Comparison of ENCODE assay signal across 1 cellular context in genomic region chr5:176447538-176447981, GRCh38.
TF ChIP-seq lines count a peak whose summit lies in the region.

No MANE protein-coding gene starts in this region.

TF ChIP-seq in K562, 482 proteins besides CTCF, POLR2A, EP300 and RAD21 (continued from another document and continues in another):
- TF ChIP-seq, protein P1, sequence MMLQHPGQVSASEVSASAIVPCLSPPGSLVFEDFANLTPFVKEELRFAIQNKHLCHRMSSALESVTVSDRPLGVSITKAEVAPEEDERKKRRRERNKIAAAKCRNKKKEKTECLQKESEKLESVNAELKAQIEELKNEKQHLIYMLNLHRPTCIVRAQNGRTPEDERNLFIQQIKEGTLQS (IDR thresholded peaks at IDR 0.05) = no peak
- TF ChIP-seq, protein P1 (CRISPR knock-in tag; conservative IDR thresholded peaks at IDR 0.05) = no peak
- no peak for TF ChIP-seq HINFP (tag; conservative IDR thresholded peaks at IDR 0.05; ENCODE audit: low read depth)
- TF ChIP-seq MCM3 (IDR thresholded peaks at IDR 0.05) = no peak
- TF ChIP-seq RB1 (IDR thresholded peaks at IDR 0.05; ENCODE audit: low read depth) = peak; percentile 52; the same call in 1 of the 2 replicates
- no peak for TF ChIP-seq ZNF778 (CRISPR knock-in tag; IDR thresholded peaks at IDR 0.05)
- no peak for TF ChIP-seq ZNF324 (CRISPR knock-in tag; IDR thresholded peaks at IDR 0.05)
- TF ChIP-seq ZBTB8A (IDR thresholded peaks at IDR 0.05; ENCODE audit: partially characterized antibody) = no peak
- TF ChIP-seq BRCA1 (IDR thresholded peaks at IDR 0.05) = no peak
- TF ChIP-seq BRCA1 (CRISPR knock-in tag; IDR thresholded peaks at IDR 0.05) = no peak
- no peak for TF ChIP-seq XRCC4 (IDR thresholded peaks at IDR 0.05; ENCODE audit: extremely low read depth, insufficient read depth, insufficient read length)
- TF ChIP-seq FOS (IDR thresholded peaks at IDR 0.05; ENCODE audit: extremely low read depth, insufficient read length) = no peak
- no peak for TF ChIP-seq DPF2 (IDR thresholded peaks at IDR 0.05)
- TF ChIP-seq CBFA2T3 (IDR thresholded peaks at IDR 0.05) = no peak
- no peak for TF ChIP-seq ILK (tag; IDR thresholded peaks at IDR 0.05; ENCODE audit: borderline replicate concordance, low read depth)
- TF ChIP-seq ZNF431 (CRISPR knock-in tag; IDR thresholded peaks at IDR 0.05) = 0 out of 2 replicates have a peak, but pooled peaks have one; percentile 32
- TF ChIP-seq, protein P2, sequence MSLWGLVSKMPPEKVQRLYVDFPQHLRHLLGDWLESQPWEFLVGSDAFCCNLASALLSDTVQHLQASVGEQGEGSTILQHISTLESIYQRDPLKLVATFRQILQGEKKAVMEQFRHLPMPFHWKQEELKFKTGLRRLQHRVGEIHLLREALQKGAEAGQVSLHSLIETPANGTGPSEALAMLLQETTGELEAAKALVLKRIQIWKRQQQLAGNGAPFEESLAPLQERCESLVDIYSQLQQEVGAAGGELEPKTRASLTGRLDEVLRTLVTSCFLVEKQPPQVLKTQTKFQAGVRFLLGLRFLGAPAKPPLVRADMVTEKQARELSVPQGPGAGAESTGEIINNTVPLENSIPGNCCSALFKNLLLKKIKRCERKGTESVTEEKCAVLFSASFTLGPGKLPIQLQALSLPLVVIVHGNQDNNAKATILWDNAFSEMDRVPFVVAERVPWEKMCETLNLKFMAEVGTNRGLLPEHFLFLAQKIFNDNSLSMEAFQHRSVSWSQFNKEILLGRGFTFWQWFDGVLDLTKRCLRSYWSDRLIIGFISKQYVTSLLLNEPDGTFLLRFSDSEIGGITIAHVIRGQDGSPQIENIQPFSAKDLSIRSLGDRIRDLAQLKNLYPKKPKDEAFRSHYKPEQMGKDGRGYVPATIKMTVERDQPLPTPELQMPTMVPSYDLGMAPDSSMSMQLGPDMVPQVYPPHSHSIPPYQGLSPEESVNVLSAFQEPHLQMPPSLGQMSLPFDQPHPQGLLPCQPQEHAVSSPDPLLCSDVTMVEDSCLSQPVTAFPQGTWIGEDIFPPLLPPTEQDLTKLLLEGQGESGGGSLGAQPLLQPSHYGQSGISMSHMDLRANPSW (CRISPR knock-in tag; IDR thresholded peaks at IDR 0.05) = 0 out of 2 replicates have a peak, but pooled peaks have one; percentile 9
- TF ChIP-seq GTF2F1 (IDR thresholded peaks at IDR 0.05; ENCODE audit: low read depth, low read length) = no peak
- TF ChIP-seq SRSF7 (optimal IDR thresholded peaks at IDR 0.05; ENCODE audit: low read depth, low read length) = no peak
- no peak for TF ChIP-seq THRAP3 (IDR thresholded peaks at IDR 0.05; ENCODE audit: borderline replicate concordance)
- TF ChIP-seq, protein P3, sequence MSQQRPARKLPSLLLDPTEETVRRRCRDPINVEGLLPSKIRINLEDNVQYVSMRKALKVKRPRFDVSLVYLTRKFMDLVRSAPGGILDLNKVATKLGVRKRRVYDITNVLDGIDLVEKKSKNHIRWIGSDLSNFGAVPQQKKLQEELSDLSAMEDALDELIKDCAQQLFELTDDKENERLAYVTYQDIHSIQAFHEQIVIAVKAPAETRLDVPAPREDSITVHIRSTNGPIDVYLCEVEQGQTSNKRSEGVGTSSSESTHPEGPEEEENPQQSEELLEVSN (IDR thresholded peaks at IDR 0.05; ENCODE audit: borderline replicate concordance in 1 of 2, extremely low read depth in 1 of 2, insufficient read depth in 1 of 2, insufficient read length in 1 of 2, low read depth in 1 of 2, low read length in 1 of 2, poor library complexity in 1 of 2, severe bottlenecking in 1 of 2) = peak; percentile 12 to 40
- no peak for TF ChIP-seq ZNF384 (IDR thresholded peaks at IDR 0.05; ENCODE audit: low read depth, low read length)
- TF ChIP-seq PHF20 (IDR thresholded peaks at IDR 0.05; ENCODE audit: partially characterized antibody) = peak; percentile 21
- no peak for TF ChIP-seq HNRNPH1 (optimal IDR thresholded peaks at IDR 0.05; ENCODE audit: low read depth, low read length)
- TF ChIP-seq ZBTB26 (CRISPR knock-in tag; IDR thresholded peaks at IDR 0.05) = no peak
- peak; percentile 44; the same call in 1 of the 2 replicates for TF ChIP-seq L3MBTL2 (IDR thresholded peaks at IDR 0.05)
- no peak for TF ChIP-seq TCFL5 (CRISPR knock-in tag; conservative IDR thresholded peaks at IDR 0.05)
- no peak; the same call in 1 of the 2 replicates for TF ChIP-seq SREBF2 (CRISPR knock-in tag; IDR thresholded peaks at IDR 0.05)
- no peak for TF ChIP-seq ZNF583 (CRISPR knock-in tag; IDR thresholded peaks at IDR 0.05)
- no peak for TF ChIP-seq ZKSCAN3 (CRISPR knock-in tag; IDR thresholded peaks at IDR 0.05)
- no peak for TF ChIP-seq ZFPM2 (CRISPR knock-in tag; IDR thresholded peaks at IDR 0.05)
- peak; percentile 63; the same call in 1 of the 2 replicates for TF ChIP-seq SMARCE1 (IDR thresholded peaks at IDR 0.05)
- no peak for TF ChIP-seq RBM34 (IDR thresholded peaks at IDR 0.05; ENCODE audit: borderline replicate concordance, insufficient read depth, low read length)
- TF ChIP-seq RCOR1 (IDR thresholded peaks at IDR 0.05; ENCODE audit: borderline replicate concordance in 1 of 2, low read depth in 2 of 2, low read length in 2 of 2) = no peak
- TF ChIP-seq MECOM (CRISPR knock-in tag; IDR thresholded peaks at IDR 0.05) = no peak
- no peak for TF ChIP-seq GATA2 (CRISPR knock-in tag; IDR thresholded peaks at IDR 0.05)
- no peak for TF ChIP-seq YBX1 (IDR thresholded peaks at IDR 0.05)
- no peak for TF ChIP-seq SOX6 (IDR thresholded peaks at IDR 0.05)
- no peak for TF ChIP-seq ZNF551 (CRISPR knock-in tag; IDR thresholded peaks at IDR 0.05)
- TF ChIP-seq LEF1 (IDR thresholded peaks at IDR 0.05) = no peak
- TF ChIP-seq, protein P4, sequence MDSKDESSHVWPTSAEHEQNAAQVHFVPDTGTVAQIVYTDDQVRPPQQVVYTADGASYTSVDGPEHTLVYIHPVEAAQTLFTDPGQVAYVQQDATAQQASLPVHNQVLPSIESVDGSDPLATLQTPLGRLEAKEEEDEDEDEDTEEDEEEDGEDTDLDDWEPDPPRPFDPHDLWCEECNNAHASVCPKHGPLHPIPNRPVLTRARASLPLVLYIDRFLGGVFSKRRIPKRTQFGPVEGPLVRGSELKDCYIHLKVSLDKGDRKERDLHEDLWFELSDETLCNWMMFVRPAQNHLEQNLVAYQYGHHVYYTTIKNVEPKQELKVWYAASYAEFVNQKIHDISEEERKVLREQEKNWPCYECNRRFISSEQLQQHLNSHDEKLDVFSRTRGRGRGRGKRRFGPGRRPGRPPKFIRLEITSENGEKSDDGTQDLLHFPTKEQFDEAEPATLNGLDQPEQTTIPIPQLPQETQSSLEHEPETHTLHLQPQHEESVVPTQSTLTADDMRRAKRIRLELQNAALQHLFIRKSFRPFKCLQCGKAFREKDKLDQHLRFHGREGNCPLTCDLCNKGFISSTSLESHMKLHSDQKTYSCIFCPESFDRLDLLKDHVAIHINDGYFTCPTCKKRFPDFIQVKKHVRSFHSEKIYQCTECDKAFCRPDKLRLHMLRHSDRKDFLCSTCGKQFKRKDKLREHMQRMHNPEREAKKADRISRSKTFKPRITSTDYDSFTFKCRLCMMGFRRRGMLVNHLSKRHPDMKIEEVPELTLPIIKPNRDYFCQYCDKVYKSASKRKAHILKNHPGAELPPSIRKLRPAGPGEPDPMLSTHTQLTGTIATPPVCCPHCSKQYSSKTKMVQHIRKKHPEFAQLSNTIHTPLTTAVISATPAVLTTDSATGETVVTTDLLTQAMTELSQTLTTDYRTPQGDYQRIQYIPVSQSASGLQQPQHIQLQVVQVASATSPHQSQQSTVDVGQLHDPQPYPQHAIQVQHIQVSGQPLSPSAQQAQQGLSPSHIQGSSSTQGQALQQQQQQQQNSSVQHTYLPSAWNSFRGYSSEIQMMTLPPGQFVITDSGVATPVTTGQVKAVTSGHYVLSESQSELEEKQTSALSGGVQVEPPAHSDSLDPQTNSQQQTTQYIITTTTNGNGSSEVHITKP (IDR thresholded peaks at IDR 0.05; ENCODE audit: partially characterized antibody) = no peak
- TF ChIP-seq FOXJ2 (tag; IDR thresholded peaks at IDR 0.05) = no peak
- TF ChIP-seq ZNF12 (CRISPR knock-in tag; IDR thresholded peaks at IDR 0.05) = 0 out of 2 replicates have a peak, but pooled peaks have one; percentile 23
- TF ChIP-seq NR2F6 (CRISPR knock-in tag; IDR thresholded peaks at IDR 0.05) = no peak
- no peak for TF ChIP-seq ZC3H4 (CRISPR knock-in tag; IDR thresholded peaks at IDR 0.05; ENCODE audit: borderline replicate concordance)
- no peak for TF ChIP-seq HOXB6 (CRISPR knock-in tag; IDR thresholded peaks at IDR 0.05; ENCODE audit: borderline replicate concordance)
- no peak for TF ChIP-seq ZNF253 (CRISPR knock-in tag; conservative IDR thresholded peaks at IDR 0.05)
- TF ChIP-seq DNMT1 (IDR thresholded peaks at IDR 0.05) = no peak
- no peak for TF ChIP-seq HMBOX1 (IDR thresholded peaks at IDR 0.05)
- TF ChIP-seq LCOR (CRISPR knock-in tag; IDR thresholded peaks at IDR 0.05) = no peak
- TF ChIP-seq SMC3 (conservative IDR thresholded peaks at IDR 0.05; ENCODE audit: insufficient read depth, low read depth, low read length) = 0 out of 2 replicates have a peak, but pooled peaks have one; percentile 4
- TF ChIP-seq ATF1 (CRISPR knock-in tag; IDR thresholded peaks at IDR 0.05) = no peak
- TF ChIP-seq ATF1 (tag; IDR thresholded peaks at IDR 0.05) = no peak
- TF ChIP-seq ZKSCAN8 (CRISPR knock-in tag; IDR thresholded peaks at IDR 0.05) = no peak
- peak; percentile 53; the same call in 1 of the 2 replicates for TF ChIP-seq ZNF263 (CRISPR knock-in tag; IDR thresholded peaks at IDR 0.05; ENCODE audit: borderline replicate concordance)
- TF ChIP-seq, protein P5, sequence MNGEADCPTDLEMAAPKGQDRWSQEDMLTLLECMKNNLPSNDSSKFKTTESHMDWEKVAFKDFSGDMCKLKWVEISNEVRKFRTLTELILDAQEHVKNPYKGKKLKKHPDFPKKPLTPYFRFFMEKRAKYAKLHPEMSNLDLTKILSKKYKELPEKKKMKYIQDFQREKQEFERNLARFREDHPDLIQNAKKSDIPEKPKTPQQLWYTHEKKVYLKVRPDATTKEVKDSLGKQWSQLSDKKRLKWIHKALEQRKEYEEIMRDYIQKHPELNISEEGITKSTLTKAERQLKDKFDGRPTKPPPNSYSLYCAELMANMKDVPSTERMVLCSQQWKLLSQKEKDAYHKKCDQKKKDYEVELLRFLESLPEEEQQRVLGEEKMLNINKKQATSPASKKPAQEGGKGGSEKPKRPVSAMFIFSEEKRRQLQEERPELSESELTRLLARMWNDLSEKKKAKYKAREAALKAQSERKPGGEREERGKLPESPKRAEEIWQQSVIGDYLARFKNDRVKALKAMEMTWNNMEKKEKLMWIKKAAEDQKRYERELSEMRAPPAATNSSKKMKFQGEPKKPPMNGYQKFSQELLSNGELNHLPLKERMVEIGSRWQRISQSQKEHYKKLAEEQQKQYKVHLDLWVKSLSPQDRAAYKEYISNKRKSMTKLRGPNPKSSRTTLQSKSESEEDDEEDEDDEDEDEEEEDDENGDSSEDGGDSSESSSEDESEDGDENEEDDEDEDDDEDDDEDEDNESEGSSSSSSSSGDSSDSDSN (IDR thresholded peaks at IDR 0.05; ENCODE audit: borderline replicate concordance in 1 of 2, low read depth in 2 of 2, low read length in 2 of 2) = peak; percentile 3 to 45; a peak in 1 of 4 replicates
- TF ChIP-seq, protein P6, sequence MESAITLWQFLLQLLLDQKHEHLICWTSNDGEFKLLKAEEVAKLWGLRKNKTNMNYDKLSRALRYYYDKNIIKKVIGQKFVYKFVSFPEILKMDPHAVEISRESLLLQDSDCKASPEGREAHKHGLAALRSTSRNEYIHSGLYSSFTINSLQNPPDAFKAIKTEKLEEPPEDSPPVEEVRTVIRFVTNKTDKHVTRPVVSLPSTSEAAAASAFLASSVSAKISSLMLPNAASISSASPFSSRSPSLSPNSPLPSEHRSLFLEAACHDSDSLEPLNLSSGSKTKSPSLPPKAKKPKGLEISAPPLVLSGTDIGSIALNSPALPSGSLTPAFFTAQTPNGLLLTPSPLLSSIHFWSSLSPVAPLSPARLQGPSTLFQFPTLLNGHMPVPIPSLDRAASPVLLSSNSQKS (CRISPR knock-in tag; IDR thresholded peaks at IDR 0.05) = no peak
